ENCODE assay signal across 15 cellular contexts in genomic region chr9:89440046-89440445, GRCh38. TPM values are rescaled to one million over a fixed set of nuclear protein-coding genes. Genes with fewer than 3 reads are reported as not detected.
DNase-seq lines count a peak whose midpoint lies in the region; ATAC-seq and TF ChIP-seq lines count a peak whose summit lies in the region.
"Had no signal": no experiment of that assay in that cellular context is flagged by ENCODE, and none has a peak within 500 bp of the region (broad histone marks: within the 10 kb centered on the region; RNA-seq: fewer than 3 reads in every experiment).

No MANE protein-coding gene starts in this region.

- TF ChIP-seq POLR2A in suprapubic skin (IDR thresholded peaks at IDR 0.05): no peak

- no peak for ATAC-seq in HG03139 (IDR thresholded peaks at IDR 0.05; ENCODE audit: unreplicated experiment)
- ATAC-seq: Panc1 had no signal

- no peaks in the 10 kb centered on the region for H3K27me3 ChIP-seq in layer of hippocampus (ENCODE audit: control insufficient read depth, insufficient read depth, low read length)
- H3K27me3 ChIP-seq in suprapubic skin: no peaks in the 10 kb centered on the region
- H3K27me3 ChIP-seq: brain microvascular endothelial cell, hepatocyte, ovary had no signal

- H3K27ac ChIP-seq in layer of hippocampus (ENCODE audit: low read depth, low read length) (peak overlapping the region; percentile 30), suprapubic skin (peak overlapping the region; percentile 80)
- H3K27ac ChIP-seq: brain microvascular endothelial cell, hepatocyte, ovary had no signal

- no peak for DNase-seq in activated T-cell treated with anti-CD3 and anti-CD28 coated beads, Interleukin-2, amount 50 U/mL, for 24 hours
- no peak for DNase-seq in activated T-cell treated with anti-CD3 and anti-CD28 coated beads, Interleukin-2, amount 50 U/mL, for 48 hours
- no peak for DNase-seq in activated CD4-positive, alpha-beta memory T cell treated with anti-CD3 and anti-CD28 coated beads, Interleukin-2, amount 10 ng/mL, durations not matched to agents 7 days and 5 days
- peak in 1 of 2 donors; percentile 67 for DNase-seq in suprapubic skin (ENCODE audit: low spot score in 2 of 2)
- DNase-seq in hypothalamus (lab: John Stamatoyannopoulos, UW): no peak
- DNase-seq in DMS153 (lab: John Stamatoyannopoulos, UW): no peak
- DNase-seq: brain microvascular endothelial cell, DMS53, NCI-H1105, NCI-H524, ovary had no signal

- no peak for TF ChIP-seq EP300 in suprapubic skin (IDR thresholded peaks at IDR 0.05)

- TF ChIP-seq CTCF in suprapubic skin (IDR thresholded peaks at IDR 0.05): no peak

- POLR2A ChIA-PET in activated CD4-positive, alpha-beta memory T cell treated with anti-CD3 and anti-CD28 coated beads, Interleukin-2, amount 10 ng/mL, durations not matched to agents 7 days and 5 days (lab: Charles Lee): interaction anchor here (1.1 to 2.8 kb wide), 7 partner anchors 8 to 32 kb away, joined by 3 to 15 read pairs (median 8); no protein-coding TSS in a partner anchor

- peak overlapping the region; percentile 95 for H3K27ac Mint-ChIP-seq in activated T-cell treated with anti-CD3 and anti-CD28 coated beads, Interleukin-2, amount 50 U/mL, for 24 hours
- H3K27ac Mint-ChIP-seq in activated CD4-positive, alpha-beta memory T cell treated with anti-CD3 and anti-CD28 coated beads, Interleukin-2, amount 10 ng/mL, durations not matched to agents 7 days and 5 days: peak overlapping the region; percentile 69

- H3K4me1 ChIP-seq in suprapubic skin: peaks cover 62% of the 10 kb centered on the region

- H3K36me3 Mint-ChIP-seq in activated T-cell treated with anti-CD3 and anti-CD28 coated beads, Interleukin-2, amount 50 U/mL, for 24 hours (ENCODE audit: low read depth): peaks cover 97% of the 10 kb centered on the region
- H3K36me3 Mint-ChIP-seq in activated CD4-positive, alpha-beta memory T cell treated with anti-CD3 and anti-CD28 coated beads, Interleukin-2, amount 10 ng/mL, durations not matched to agents 7 days and 5 days (ENCODE audit: low read depth): peaks cover 65% of the 10 kb centered on the region

- peak overlapping the region; percentile 56 for H3K4me3 Mint-ChIP-seq in activated T-cell treated with anti-CD3 and anti-CD28 coated beads, Interleukin-2, amount 50 U/mL, for 24 hours
- no peak overlapping the region for H3K4me3 Mint-ChIP-seq in activated CD4-positive, alpha-beta memory T cell treated with anti-CD3 and anti-CD28 coated beads, Interleukin-2, amount 10 ng/mL, durations not matched to agents 7 days and 5 days

- H3K27me3 Mint-ChIP-seq in activated T-cell treated with anti-CD3 and anti-CD28 coated beads, Interleukin-2, amount 50 U/mL, for 24 hours: no peaks in the 10 kb centered on the region
- H3K27me3 Mint-ChIP-seq in activated CD4-positive, alpha-beta memory T cell treated with anti-CD3 and anti-CD28 coated beads, Interleukin-2, amount 10 ng/mL, durations not matched to agents 7 days and 5 days: no peaks in the 10 kb centered on the region

- H3K9me3 Mint-ChIP-seq in activated T-cell treated with anti-CD3 and anti-CD28 coated beads, Interleukin-2, amount 50 U/mL, for 24 hours: no peaks in the 10 kb centered on the region
- H3K9me3 Mint-ChIP-seq in activated CD4-positive, alpha-beta memory T cell treated with anti-CD3 and anti-CD28 coated beads, Interleukin-2, amount 10 ng/mL, durations not matched to agents 7 days and 5 days: no peaks in the 10 kb centered on the region

- CTCF ChIA-PET in activated CD4-positive, alpha-beta memory T cell treated with anti-CD3 and anti-CD28 coated beads, Interleukin-2, amount 10 ng/mL, durations not matched to agents 7 days and 5 days (lab: Charles Lee): interaction anchor here (1.1 to 2.8 kb wide), 4 partner anchors 9 to 108 kb away, joined by 4 to 12 read pairs (median 6); no protein-coding TSS in a partner anchor

- 65% methylated on average over 7 of the region's 8 CpGs for WGBS in suprapubic skin

- no peaks in the 10 kb centered on the region for H3K9me3 ChIP-seq in suprapubic skin
- H3K9me3 ChIP-seq: ovary had no signal

- H3K36me3 ChIP-seq in suprapubic skin: no peaks in the 10 kb centered on the region
- H3K36me3 ChIP-seq: brain microvascular endothelial cell, ovary had no signal

- no peak overlapping the region for H3K4me3 ChIP-seq in suprapubic skin
- H3K4me3 ChIP-seq: hepatocyte, ovary had no signal

- peaks cover 94% of the 10 kb centered on the region for H3K4me1 Mint-ChIP-seq in activated T-cell treated with anti-CD3 and anti-CD28 coated beads, Interleukin-2, amount 50 U/mL, for 24 hours (ENCODE audit: low read depth)
- peaks cover 92% of the 10 kb centered on the region for H3K4me1 Mint-ChIP-seq in activated CD4-positive, alpha-beta memory T cell treated with anti-CD3 and anti-CD28 coated beads, Interleukin-2, amount 10 ng/mL, durations not matched to agents 7 days and 5 days

RNA-seq across cellular contexts. Expression of gene SEMA4D, which starts 57.9 kb away (rescaled TPM):
- total RNA-seq in activated CD4-positive, alpha-beta memory T cell treated with anti-CD3 and anti-CD28 coated beads, Interleukin-2, amount 10 ng/mL, durations not matched to agents 7 days and 5 days: 100 to 1,000 TPM; 339 to 350 TPM
- 10 to 100 TPM; 37.3 to 50.1 (median 42.6) TPM for total RNA-seq in suprapubic skin

Comparison
In these comparisons a context has a peak if more than half of its experiments do, and no peak if none do; other contexts are left out.
1. RNA of gene SEMA4D, which starts 57.9 kb away (total RNA-seq): 339 to 350 TPM in activated CD4-positive, alpha-beta memory T cell treated with anti-CD3 and anti-CD28 coated beads, Interleukin-2, amount 10 ng/mL, durations not matched to agents 7 days and 5 days; 37.3 to 50.1 TPM in suprapubic skin; every median in the first group is over 4 times any median in the second.